ENCODE assay signal across 6 cellular contexts in genomic region chr11:73785467-73785866, GRCh38. TPM values are rescaled to one million over a fixed set of nuclear protein-coding genes. Genes with fewer than 3 reads are reported as not detected.
DNase-seq lines count a peak whose midpoint lies in the region; FAIRE-seq and TF ChIP-seq lines count a peak whose summit lies in the region.
"Not testable (repeated sequence)": the region's sequence is repeated elsewhere in the genome, so short reads cannot be mapped to it uniquely, and the experiment has no call there.

No MANE protein-coding gene starts in this region.

- H3K4me3 ChIP-seq in Caco-2 (ENCODE audit: low read depth, low read length); astrocyte (ENCODE audit: insufficient read depth, low read depth, low read length): not testable (repeated sequence)

- H3K4me1 Mint-ChIP-seq in Caco-2 (ENCODE audit: low read depth, unreplicated experiment) (peaks cover 35% of the 10 kb centered on the region), IgD-negative memory B cell (peaks cover 6 to 16% (median 7%) of the 10 kb centered on the region in 3 donors), nephron progenitor cell (peaks cover 28% of the 10 kb centered on the region)
- H3K4me1 Mint-ChIP-seq in activated CD4-positive, alpha-beta T cell treated with anti-CD3 and anti-CD28 coated beads, Interleukin-2, amount 10 ng/mL, durations not matched to agents 7 days and 5 days = peaks cover 29% of the 10 kb centered on the region
- not testable (repeated sequence) for H3K4me1 Mint-ChIP-seq in astrocyte (ENCODE audit: low read depth, unreplicated experiment)

- peak overlapping the region; percentile 81 for H3K27ac Mint-ChIP-seq in Caco-2 (ENCODE audit: unreplicated experiment)
- peak overlapping the region; percentile 16 to 78 (median 43) for H3K27ac Mint-ChIP-seq in IgD-negative memory B cell
- H3K27ac Mint-ChIP-seq in activated CD4-positive, alpha-beta T cell treated with anti-CD3 and anti-CD28 coated beads, Interleukin-2, amount 10 ng/mL, durations not matched to agents 7 days and 5 days = peak overlapping the region; percentile 3
- peak overlapping the region; percentile 66 for H3K27ac Mint-ChIP-seq in astrocyte (ENCODE audit: unreplicated experiment)
- H3K27ac Mint-ChIP-seq in nephron progenitor cell = peak overlapping the region; percentile 82

- H3K9ac ChIP-seq in astrocyte (ENCODE audit: low read length) = not testable (repeated sequence)

- H4K20me1 ChIP-seq in astrocyte (ENCODE audit: insufficient read depth, low read length) = not testable (repeated sequence)

- not testable (repeated sequence) for H3K9me3 Mint-ChIP-seq in Caco-2 (ENCODE audit: unreplicated experiment); IgD-negative memory B cell; activated CD4-positive, alpha-beta T cell treated with anti-CD3 and anti-CD28 coated beads, Interleukin-2, amount 10 ng/mL, durations not matched to agents 7 days and 5 days; astrocyte (ENCODE audit: unreplicated experiment); nephron progenitor cell

- POLR2A ChIA-PET in Caco-2 (lab: Charles Lee) = interaction anchor here (0.6 to 1.8 kb wide), 9 partner anchors 9 to 515 kb away, joined by 3 to 38 read pairs (median 7); partner anchors contain the start of gene RAB6A
- POLR2A ChIA-PET in activated CD4-positive, alpha-beta T cell treated with anti-CD3 and anti-CD28 coated beads, Interleukin-2, amount 10 ng/mL, durations not matched to agents 7 days and 5 days (lab: Charles Lee) = not testable (repeated sequence)

- not testable (repeated sequence) for H3K4me2 ChIP-seq in astrocyte (ENCODE audit: low read length)

- not testable (repeated sequence) for H2AFZ ChIP-seq in astrocyte (ENCODE audit: low read depth, low read length)

- H3K4me3 Mint-ChIP-seq in Caco-2 (ENCODE audit: unreplicated experiment) = peak overlapping the region; percentile 27
- peak overlapping the region in 1 of 4 donors; percentile 68 for H3K4me3 Mint-ChIP-seq in IgD-negative memory B cell
- not testable (repeated sequence) for H3K4me3 Mint-ChIP-seq in activated CD4-positive, alpha-beta T cell treated with anti-CD3 and anti-CD28 coated beads, Interleukin-2, amount 10 ng/mL, durations not matched to agents 7 days and 5 days; astrocyte (ENCODE audit: unreplicated experiment); nephron progenitor cell

- H3K36me3 Mint-ChIP-seq in Caco-2 (ENCODE audit: insufficient read depth, unreplicated experiment) = peaks cover 22% of the 10 kb centered on the region
- not testable (repeated sequence) for H3K36me3 Mint-ChIP-seq in IgD-negative memory B cell; activated CD4-positive, alpha-beta T cell treated with anti-CD3 and anti-CD28 coated beads, Interleukin-2, amount 10 ng/mL, durations not matched to agents 7 days and 5 days (ENCODE audit: low read depth); astrocyte (ENCODE audit: low read depth, unreplicated experiment); nephron progenitor cell (ENCODE audit: low read depth)

- not testable (repeated sequence) for H3K27ac ChIP-seq in astrocyte (ENCODE audit: low read depth, low read length)
- peak overlapping the region; percentile 91 for H3K27ac ChIP-seq in epithelial cell of prostate

- peaks cover 27% of the 10 kb centered on the region for H3K4me1 ChIP-seq in Caco-2
- H3K4me1 ChIP-seq in astrocyte (ENCODE audit: insufficient read depth, low read length) = not testable (repeated sequence)

- H3K27me3 Mint-ChIP-seq in Caco-2 (ENCODE audit: insufficient read depth, unreplicated experiment); IgD-negative memory B cell; activated CD4-positive, alpha-beta T cell treated with anti-CD3 and anti-CD28 coated beads, Interleukin-2, amount 10 ng/mL, durations not matched to agents 7 days and 5 days; astrocyte (ENCODE audit: low read depth, unreplicated experiment): not testable (repeated sequence)
- H3K27me3 Mint-ChIP-seq in nephron progenitor cell (ENCODE audit: low read depth, poor library complexity) = peaks cover 12% of the 10 kb centered on the region

- intact Hi-C loops in Caco-2 (cut with micrococcal nuclease; ENCODE audit: unreplicated experiment) = not testable (repeated sequence)

- DNase-seq in Caco-2; activated CD4-positive, alpha-beta T cell treated with anti-CD3 and anti-CD28 coated beads, Interleukin-2, amount 10 ng/mL, durations not matched to agents 7 days and 5 days; astrocyte (ENCODE audit: low read depth); epithelial cell of prostate (ENCODE audit: low read depth, low spot score); nephron progenitor cell: not testable (repeated sequence)

- H3K9me3 ChIP-seq in Caco-2; astrocyte (ENCODE audit: insufficient read depth, low read depth, low read length): not testable (repeated sequence)

- CTCF ChIA-PET in Caco-2 (lab: Charles Lee) = interaction anchor here (0.6 to 1.2 kb wide), 5 partner anchors 24 to 479 kb away, joined by 3 to 10 read pairs (median 5); partner anchors contain the start of gene RAB6A
- CTCF ChIA-PET in activated CD4-positive, alpha-beta T cell treated with anti-CD3 and anti-CD28 coated beads, Interleukin-2, amount 10 ng/mL, durations not matched to agents 7 days and 5 days (lab: Charles Lee) = not testable (repeated sequence)

- FAIRE-seq in astrocyte (lab: Jason Lieb, UNC) = not testable (repeated sequence)

- H3K27me3 ChIP-seq in Caco-2 (replicated peaks; ENCODE audit: control insufficient read depth, insufficient read depth, low read length); astrocyte (ENCODE audit: insufficient read depth, low read length): not testable (repeated sequence)

- not testable (repeated sequence) for TF ChIP-seq CTCF in Caco-2 (IDR thresholded peaks at IDR 0.05; ENCODE audit: insufficient read depth in 1 of 2, low read depth in 1 of 2, low read length in 1 of 2, severe bottlenecking in 1 of 2, unreplicated experiment in 1 of 2); astrocyte (IDR thresholded peaks at IDR 0.05; ENCODE audit: insufficient read depth, low read depth, low read length); nephron progenitor cell (IDR thresholded peaks at IDR 0.05)

- H3K79me2 ChIP-seq in astrocyte (ENCODE audit: insufficient read depth, low read length) = not testable (repeated sequence)

- BruUV-seq in Caco-2 (replicated peaks; lab: Mats Ljungman, UMichigan) = not testable (repeated sequence)

- not testable (repeated sequence) for H3K36me3 ChIP-seq in Caco-2 (ENCODE audit: control insufficient read depth, insufficient read depth, low read length); astrocyte (ENCODE audit: insufficient read depth, low read length)

RNA-seq across cellular contexts. Expression of gene MRPL48, which starts 2.2 kb away (rescaled TPM):
- total RNA-seq in Caco-2 (2022) (111 and 113 TPM in 2 replicates), astrocyte (23.8 and 24.6 TPM in 2 replicates)
- polyA plus RNA-seq in IgD-negative memory B cell = 61.0 TPM
- 10 to 100 TPM; 50.5 to 50.9 TPM for total RNA-seq in activated CD4-positive, alpha-beta T cell treated with anti-CD3 and anti-CD28 coated beads, Interleukin-2, amount 10 ng/mL, durations not matched to agents 7 days and 5 days

RNA-seq across cellular contexts. Expression of gene RAB6A, which starts 24.6 kb away (rescaled TPM):
- total RNA-seq in Caco-2 (2022) (210 and 227 TPM in 2 replicates), astrocyte (185 and 200 TPM in 2 replicates)
- polyA plus RNA-seq in IgD-negative memory B cell = 93.4 TPM
- 10 to 100 TPM; 82.1 to 83.8 TPM for total RNA-seq in activated CD4-positive, alpha-beta T cell treated with anti-CD3 and anti-CD28 coated beads, Interleukin-2, amount 10 ng/mL, durations not matched to agents 7 days and 5 days

Comparison
In these comparisons a context has a peak if more than half of its experiments do, and no peak if none do; other contexts are left out.
1. H3K27ac Mint-ChIP-seq: peak in every context shown above with its lines; median percentile 82 in nephron progenitor cell; 81 in Caco-2; 66 in astrocyte; 43 in IgD-negative memory B cell; 3 in activated CD4-positive, alpha-beta T cell treated with anti-CD3 and anti-CD28 coated beads, Interleukin-2, amount 10 ng/mL, durations not matched to agents 7 days and 5 days.